In genomic region chr10:122323188-122323587, GRCh38 we compare ENCODE assay signal across 1 cellular context.
TF ChIP-seq lines count a peak whose summit lies in the region.

No MANE protein-coding gene starts in this region.

TF ChIP-seq in HEK293, 187 proteins besides CTCF, POLR2A, EP300 and RAD21:
- TF ChIP-seq ATF2 (tag by site-specific recombination; IDR thresholded peaks at IDR 0.05; ENCODE audit: low read depth) (no peak), ZNF174 (tag by site-specific recombination; IDR thresholded peaks at IDR 0.05) (no peak), ZBTB1 (tag by site-specific recombination; IDR thresholded peaks at IDR 0.05) (no peak), ZNF776 (tag by site-specific recombination; IDR thresholded peaks at IDR 0.05; ENCODE audit: borderline replicate concordance) (no peak), SCRT2 (tag by site-specific recombination; IDR thresholded peaks at IDR 0.05) (0 out of 2 replicates have a peak, but pooled peaks have one; percentile 28)
